ENCODE assay signal across 1 cellular context in genomic region chr20:21516861-21517565, GRCh38.
TF ChIP-seq lines count a peak whose summit lies in the region.

No MANE protein-coding gene starts in this region.

TF ChIP-seq in SK-N-SH, 30 proteins besides CTCF, POLR2A, EP300 and RAD21 (continued from another document):
- TF ChIP-seq, protein P1, sequence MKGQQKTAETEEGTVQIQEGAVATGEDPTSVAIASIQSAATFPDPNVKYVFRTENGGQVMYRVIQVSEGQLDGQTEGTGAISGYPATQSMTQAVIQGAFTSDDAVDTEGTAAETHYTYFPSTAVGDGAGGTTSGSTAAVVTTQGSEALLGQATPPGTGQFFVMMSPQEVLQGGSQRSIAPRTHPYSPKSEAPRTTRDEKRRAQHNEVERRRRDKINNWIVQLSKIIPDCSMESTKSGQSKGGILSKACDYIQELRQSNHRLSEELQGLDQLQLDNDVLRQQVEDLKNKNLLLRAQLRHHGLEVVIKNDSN (IDR thresholded peaks at IDR 0.05; ENCODE audit: borderline replicate concordance, low read depth) = no peak
- no peak for TF ChIP-seq NFIC (IDR thresholded peaks at IDR 0.05; ENCODE audit: borderline replicate concordance)
- no peak for TF ChIP-seq SMC3 (IDR thresholded peaks at IDR 0.05; ENCODE audit: low read depth, low read length)
- TF ChIP-seq ELF1 (IDR thresholded peaks at IDR 0.05) = no peak
- TF ChIP-seq, protein P2, sequence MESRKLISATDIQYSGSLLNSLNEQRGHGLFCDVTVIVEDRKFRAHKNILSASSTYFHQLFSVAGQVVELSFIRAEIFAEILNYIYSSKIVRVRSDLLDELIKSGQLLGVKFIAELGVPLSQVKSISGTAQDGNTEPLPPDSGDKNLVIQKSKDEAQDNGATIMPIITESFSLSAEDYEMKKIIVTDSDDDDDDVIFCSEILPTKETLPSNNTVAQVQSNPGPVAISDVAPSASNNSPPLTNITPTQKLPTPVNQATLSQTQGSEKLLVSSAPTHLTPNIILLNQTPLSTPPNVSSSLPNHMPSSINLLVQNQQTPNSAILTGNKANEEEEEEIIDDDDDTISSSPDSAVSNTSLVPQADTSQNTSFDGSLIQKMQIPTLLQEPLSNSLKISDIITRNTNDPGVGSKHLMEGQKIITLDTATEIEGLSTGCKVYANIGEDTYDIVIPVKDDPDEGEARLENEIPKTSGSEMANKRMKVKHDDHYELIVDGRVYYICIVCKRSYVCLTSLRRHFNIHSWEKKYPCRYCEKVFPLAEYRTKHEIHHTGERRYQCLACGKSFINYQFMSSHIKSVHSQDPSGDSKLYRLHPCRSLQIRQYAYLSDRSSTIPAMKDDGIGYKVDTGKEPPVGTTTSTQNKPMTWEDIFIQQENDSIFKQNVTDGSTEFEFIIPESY (IDR thresholded peaks at IDR 0.05; ENCODE audit: borderline replicate concordance, low read depth) = no peak
- TF ChIP-seq, protein P3, sequence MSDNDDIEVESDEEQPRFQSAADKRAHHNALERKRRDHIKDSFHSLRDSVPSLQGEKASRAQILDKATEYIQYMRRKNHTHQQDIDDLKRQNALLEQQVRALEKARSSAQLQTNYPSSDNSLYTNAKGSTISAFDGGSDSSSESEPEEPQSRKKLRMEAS (IDR thresholded peaks at IDR 0.05; ENCODE audit: low read depth) = no peak
- TF ChIP-seq CHD2 (IDR thresholded peaks at IDR 0.05; ENCODE audit: low read length, partially characterized antibody) = no peak
